ENCODE assay signal across 31 cellular contexts in the genomic region with DNA sequence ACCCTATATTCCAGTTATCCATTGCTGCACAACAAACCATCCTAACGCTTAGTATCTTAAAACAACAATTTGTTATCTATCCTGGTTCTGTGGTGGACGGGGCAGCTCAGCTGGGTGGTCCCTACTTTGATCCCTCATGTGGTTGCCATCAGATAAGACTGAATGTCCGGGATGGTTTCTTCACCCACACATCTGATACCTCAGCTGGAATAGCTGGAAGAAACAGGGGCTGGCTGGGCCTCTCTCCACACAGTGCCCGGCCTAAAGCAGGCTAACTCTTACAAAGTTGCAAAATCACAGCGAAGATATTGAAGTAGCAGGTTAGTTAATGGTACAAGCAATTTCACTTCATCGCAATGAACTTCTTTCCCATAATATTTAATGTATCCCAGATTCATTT.
"Had no signal": no experiment of that assay in that cellular context is flagged by ENCODE, and none has a peak within 500 bp of the region (broad histone marks: within the 10 kb centered on the region; RNA-seq: fewer than 3 reads in every experiment).

No MANE protein-coding gene starts in this region.

- H3K27me3 ChIP-seq: brain microvascular endothelial cell, dorsolateral prefrontal cortex, foreskin keratinocyte, gastrocnemius medialis, heart right ventricle had no signal

- H3K27ac Mint-ChIP-seq: activated B cell treated with CpG ODN at 0.5 μM for 24 hours; activated CD4-positive, alpha-beta memory T cell treated with anti-CD3 and anti-CD28 coated beads, Interleukin-2, amount 10 ng/mL, durations not matched to agents 7 days and 5 days; activated naive CD4-positive, alpha-beta T cell treated with anti-CD3 and anti-CD28 coated beads, Interleukin-2, amount 10 ng/mL, durations not matched to agents 7 days and 5 days; activated naive CD8-positive, alpha-beta T cell treated with anti-CD3 and anti-CD28 coated beads, Interleukin-2, amount 10 ng/mL, durations not matched to agents 7 days and 5 days; activated T-cell treated with anti-CD3 and anti-CD28 coated beads, Interleukin-2, amount 50 U/mL, for 24 hours; dendritic cell treated with granulocyte-macrophage colony-stimulating factor and Interleukin-4, amounts not matched to agents 40 ng/mL and 50 ng/mL, for 4 days; endodermal cell had no signal

- H3K27me3 Mint-ChIP-seq: activated B cell treated with CpG ODN at 0.5 μM for 24 hours; activated CD4-positive, alpha-beta memory T cell treated with anti-CD3 and anti-CD28 coated beads, Interleukin-2, amount 10 ng/mL, durations not matched to agents 7 days and 5 days; activated naive CD4-positive, alpha-beta T cell treated with anti-CD3 and anti-CD28 coated beads, Interleukin-2, amount 10 ng/mL, durations not matched to agents 7 days and 5 days; activated naive CD8-positive, alpha-beta T cell treated with anti-CD3 and anti-CD28 coated beads, Interleukin-2, amount 10 ng/mL, durations not matched to agents 7 days and 5 days; activated T-cell treated with anti-CD3 and anti-CD28 coated beads, Interleukin-2, amount 50 U/mL, for 24 hours; central memory CD8-positive, alpha-beta T cell; dendritic cell treated with granulocyte-macrophage colony-stimulating factor and Interleukin-4, amounts not matched to agents 40 ng/mL and 50 ng/mL, for 4 days had no signal

- H3K27ac ChIP-seq: brain microvascular endothelial cell, coronary artery, dorsolateral prefrontal cortex, foreskin keratinocyte, gastrocnemius medialis, heart right ventricle, WERI-Rb-1 had no signal

- ATAC-seq: activated CD4-positive, CD25-positive, alpha-beta regulatory T cell treated with anti-CD3 and anti-CD28 coated beads, Interleukin-2, amount 50 U/mL, for 24 hours; activated naive CD4-positive, alpha-beta T cell treated with anti-CD3 and anti-CD28 coated beads, Interleukin-2, amount 50 U/mL, for 72 hours; activated T-cell treated with anti-CD3 and anti-CD28 coated beads, Interleukin-2, amount 50 U/mL, for 72 hours; esophagus mucosa; foreskin keratinocyte; gastrocnemius medialis; heart right ventricle had no signal

- H3K4me3 ChIP-seq: coronary artery, dorsolateral prefrontal cortex, gastrocnemius medialis, heart right ventricle had no signal

- H3K9me3 Mint-ChIP-seq: activated B cell treated with CpG ODN at 0.5 μM for 24 hours; activated CD4-positive, alpha-beta memory T cell treated with anti-CD3 and anti-CD28 coated beads, Interleukin-2, amount 10 ng/mL, durations not matched to agents 7 days and 5 days; activated naive CD4-positive, alpha-beta T cell treated with anti-CD3 and anti-CD28 coated beads, Interleukin-2, amount 10 ng/mL, durations not matched to agents 7 days and 5 days; activated naive CD4-positive, alpha-beta T cell treated with anti-CD3 and anti-CD28 coated beads, Interleukin-2, amount 50 U/mL, for 72 hours; activated naive CD8-positive, alpha-beta T cell treated with anti-CD3 and anti-CD28 coated beads, Interleukin-2, amount 10 ng/mL, durations not matched to agents 7 days and 5 days; activated T-cell treated with anti-CD3 and anti-CD28 coated beads, Interleukin-2, amount 50 U/mL, for 24 hours; activated T-cell treated with anti-CD3 and anti-CD28 coated beads, Interleukin-2, amount 50 U/mL, for 72 hours; central memory CD8-positive, alpha-beta T cell; dendritic cell treated with granulocyte-macrophage colony-stimulating factor and Interleukin-4, amounts not matched to agents 40 ng/mL and 50 ng/mL, for 4 days; endodermal cell had no signal

- H3K9me3 ChIP-seq: gastrocnemius medialis, heart right ventricle had no signal

- H3K36me3 ChIP-seq: brain microvascular endothelial cell, gastrocnemius medialis, heart right ventricle, WERI-Rb-1 had no signal

- FAIRE-seq: astrocyte, bronchial epithelial cell had no signal

- H3K4me3 Mint-ChIP-seq: activated B cell treated with CpG ODN at 0.5 μM for 24 hours; activated CD4-positive, alpha-beta memory T cell treated with anti-CD3 and anti-CD28 coated beads, Interleukin-2, amount 10 ng/mL, durations not matched to agents 7 days and 5 days; activated naive CD4-positive, alpha-beta T cell treated with anti-CD3 and anti-CD28 coated beads, Interleukin-2, amount 10 ng/mL, durations not matched to agents 7 days and 5 days; activated naive CD8-positive, alpha-beta T cell treated with anti-CD3 and anti-CD28 coated beads, Interleukin-2, amount 10 ng/mL, durations not matched to agents 7 days and 5 days; activated T-cell treated with anti-CD3 and anti-CD28 coated beads, Interleukin-2, amount 50 U/mL, for 24 hours; activated T-cell treated with anti-CD3 and anti-CD28 coated beads, Interleukin-2, amount 50 U/mL, for 72 hours; central memory CD8-positive, alpha-beta T cell; dendritic cell treated with granulocyte-macrophage colony-stimulating factor and Interleukin-4, amounts not matched to agents 40 ng/mL and 50 ng/mL, for 4 days; endodermal cell had no signal

- DNase-seq: activated B cell treated with CpG ODN at 0.5 μM for 24 hours; activated CD4-positive, alpha-beta memory T cell treated with anti-CD3 and anti-CD28 coated beads, Interleukin-2, amount 10 ng/mL, durations not matched to agents 7 days and 5 days; activated CD4-positive, alpha-beta T cell treated with anti-CD3 and anti-CD28 coated beads for 48 hours; activated CD4-positive, alpha-beta T cell treated with anti-CD3 and anti-CD28 coated beads, Interleukin-2, amount 50 U/mL, for 4 hours; activated CD8-positive, alpha-beta memory T cell treated with anti-CD3 and anti-CD28 coated beads, Interleukin-2, amount 50 U/mL, for 48 hours; activated gamma-delta T cell; activated naive CD4-positive, alpha-beta T cell; activated naive CD4-positive, alpha-beta T cell treated with anti-CD3 and anti-CD28 coated beads, Interleukin-2, amount 10 ng/mL, durations not matched to agents 7 days and 5 days; activated naive CD8-positive, alpha-beta T cell treated with anti-CD3 and anti-CD28 coated beads, Interleukin-2, amount 10 ng/mL, durations not matched to agents 7 days and 5 days; activated T-cell treated with anti-CD3 and anti-CD28 coated beads for 4 hours; activated T-cell treated with anti-CD3 and anti-CD28 coated beads, Interleukin-2, amount 50 U/mL, for 24 hours; activated T-cell treated with anti-CD3 and anti-CD28 coated beads, Interleukin-2, amount 50 U/mL, for 72 hours; amniotic stem cell; anterior cingulate cortex; brain microvascular endothelial cell; dorsolateral prefrontal cortex; effector memory CD4-positive, alpha-beta T cell; endodermal cell; foreskin keratinocyte; gastrocnemius medialis; heart right ventricle; T-helper 2 cell; WERI-Rb-1 had no signal
